Comparison of ENCODE assay signal across 9 cellular contexts in genomic region chr17:64081802-64082799, GRCh38. TPM values are rescaled to one million over a fixed set of nuclear protein-coding genes. Genes with fewer than 3 reads are reported as not detected.
A peak's percentile ranks its signal among the peaks of the same experiment; 100 is the strongest.
DNase-seq lines count a peak whose midpoint lies in the region; ATAC-seq and TF ChIP-seq lines count a peak whose summit lies in the region.
"Had no signal": no experiment of that assay in that cellular context is flagged by ENCODE, and none has a peak within 500 bp of the region (broad histone marks: within the 10 kb centered on the region; RNA-seq: fewer than 3 reads in every experiment).

No MANE protein-coding gene starts in this region.

- intact Hi-C loops in A673 (cut with micrococcal nuclease; ENCODE audit: unreplicated experiment): no loop called here

- ATAC-seq in naive thymus-derived CD8-positive, alpha-beta T cell: peak; percentile 39 to 66

- peak overlapping the region in 7 of 10 donors; percentile 4 to 85 (median 23) for H3K27ac Mint-ChIP-seq in naive thymus-derived CD8-positive, alpha-beta T cell

- peak overlapping the region in 8 of 10 donors; percentile 6 to 69 (median 50) for H3K4me3 Mint-ChIP-seq in naive thymus-derived CD8-positive, alpha-beta T cell

- H3K4me1 ChIP-seq in A673 (ENCODE audit: insufficient read depth, low read length, poor library complexity, severe bottlenecking): peaks cover 13% of the 10 kb centered on the region

- CTCF ChIA-PET in A673 (lab: Charles Lee): no interaction called here

- no peaks in the 10 kb centered on the region for H3K36me3 ChIP-seq in A673 (ENCODE audit: insufficient read depth, low read length, poor library complexity, severe bottlenecking)
- H3K36me3 ChIP-seq: HAP-1 had no signal

- H3K4me3 ChIP-seq in A673 (ENCODE audit: low read depth, low read length, poor library complexity, severe bottlenecking): no peak overlapping the region
- peak overlapping the region; percentile 0 for H3K4me3 ChIP-seq in Jurkat, Clone E6-1 (ENCODE audit: low read length)
- no peak overlapping the region for H3K4me3 ChIP-seq in cardiac fibroblast (replicated peaks in 1 of 2; ENCODE audit: low read depth in 2 of 2, low read length in 2 of 2)
- H3K4me3 ChIP-seq: HAP-1 had no signal

- no peak; the same call in 1 of the 2 replicates for TF ChIP-seq CTCF in A673 (conservative IDR thresholded peaks at IDR 0.05; ENCODE audit: low read depth, low read length)
- no peak for TF ChIP-seq CTCF in cardiac fibroblast (IDR thresholded peaks at IDR 0.05; ENCODE audit: low read depth, low read length)
- no peak for TF ChIP-seq CTCF in GM13977 (IDR thresholded peaks at IDR 0.05; ENCODE audit: extremely low read depth, insufficient read depth, missing control alignments)

- POLR2A ChIA-PET in A673 (lab: Charles Lee; ENCODE audit: low non-redundant PET): no interaction called here
- POLR2A ChIA-PET in naive thymus-derived CD8-positive, alpha-beta T cell (lab: Charles Lee): interaction anchor here (0.9 to 2.3 kb wide), 2 partner anchors 48 to 61 kb away, joined by 3 to 18 read pairs; partner anchors contain the start of genes ERN1 and ICAM2

- no peaks in the 10 kb centered on the region for H3K9me3 ChIP-seq in A673 (ENCODE audit: low read depth, low read length, poor library complexity, severe bottlenecking)
- H3K9me3 ChIP-seq: HAP-1 had no signal

- no TSS peak for BruUV-seq in A673 (replicated peaks; lab: Mats Ljungman, UMichigan)

- no peaks in the 10 kb centered on the region for H3K27me3 ChIP-seq in A673 (replicated peaks; ENCODE audit: insufficient read depth, low read depth, low read length, poor library complexity)

- peaks cover 3 to 12% (median 9%) of the 10 kb centered on the region in 3 donors for H3K36me3 Mint-ChIP-seq in naive thymus-derived CD8-positive, alpha-beta T cell

- H3K27ac ChIP-seq in A673 (ENCODE audit: low read depth, low read length, poor library complexity, severe bottlenecking): peak overlapping the region; percentile 56

- H3K27me3 Mint-ChIP-seq in naive thymus-derived CD8-positive, alpha-beta T cell: no peaks in the 10 kb centered on the region

- in situ Hi-C loops in GM13977 (cut with MboI; ENCODE audit: low pct_unique_long_range_greater_than_20kb, low sequenced_read_pairs, unreplicated experiment): no loop called here

- peak; percentile 28 for DNase-seq in A673 (ENCODE audit: low spot score)
- peak; percentile 49 for DNase-seq in GM04503 (ENCODE audit: low read depth)
- peak; percentile 91 for DNase-seq in Jurkat, Clone E6-1 (ENCODE audit: low read depth, low spot score)
- DNase-seq in cardiac fibroblast (ENCODE audit: low read depth in 2 of 2): peak; percentile 65 to 90
- peak in 3 of 10 donors; percentile 15 to 26 (median 19) for DNase-seq in naive thymus-derived CD8-positive, alpha-beta T cell
- no peak for DNase-seq in ecto neural progenitor cell (ENCODE audit: low spot score)
- no peak for DNase-seq in GM13977 (ENCODE audit: low spot score)

- H3K4me1 Mint-ChIP-seq in naive thymus-derived CD8-positive, alpha-beta T cell: peaks cover 8 to 24% (median 18%) of the 10 kb centered on the region in 4 donors

- H3K9me3 Mint-ChIP-seq in naive thymus-derived CD8-positive, alpha-beta T cell: no peaks in the 10 kb centered on the region

TF ChIP-seq in PFSK-1, 5 proteins besides CTCF, POLR2A, EP300 and RAD21:
- TF ChIP-seq FOXP2 (optimal IDR thresholded peaks at IDR 0.05; ENCODE audit: borderline replicate concordance, extremely low read depth, extremely low read length, insufficient read depth) (peak; percentile 64), TAF1 (IDR thresholded peaks at IDR 0.05; ENCODE audit: borderline replicate concordance, insufficient read depth, low read length) (peak; percentile 25; the same call in 1 of the 2 replicates), REST (IDR thresholded peaks at IDR 0.05; ENCODE audit: insufficient read depth in 1 of 2, low read depth in 2 of 2, low read length in 2 of 2) (0 out of 4 replicates have a peak, but pooled peaks of 1 of the 2 experiments have one; percentile 37), SIN3A (IDR thresholded peaks at IDR 0.05; ENCODE audit: borderline replicate concordance, insufficient read depth, low read length) (peak; percentile 57; the same call in 1 of the 2 replicates), POLR2AphosphoS5 (IDR thresholded peaks at IDR 0.05; ENCODE audit: low read depth, low read length) (no peak)

RNA-seq across cellular contexts. Expression of gene ERN1, which starts 47.8 kb away (rescaled TPM):
- total RNA-seq in A673 (2021): 6.7 and 8.0 TPM in 2 replicates
- polyA plus RNA-seq in Jurkat, Clone E6-1 (2012; ENCODE audit: insufficient read depth, insufficient read length): 3.3 TPM
- polyA plus RNA-seq in PFSK-1 (2012; ENCODE audit: insufficient read length, low read depth): 14.4 TPM
- total RNA-seq in naive thymus-derived CD8-positive, alpha-beta T cell: 10 to 100 TPM; 23.6 to 24.0 TPM
- 10 to 100 TPM in 2 of 3 donors, 1 to 10 TPM in 1; 9.3 to 21.2 (median 11.5) TPM for polyA plus RNA-seq in naive thymus-derived CD8-positive, alpha-beta T cell

Comparison
In these comparisons a context has a peak if more than half of its experiments do, and no peak if none do; other contexts are left out.
1. DNase-seq: peak in A673 (single experiment), GM04503 (single experiment), Jurkat, Clone E6-1 (single experiment) and cardiac fibroblast (2 of 2); none in ecto neural progenitor cell (single experiment) and GM13977 (single experiment).